Comparison of ENCODE assay signal across 7 cellular contexts in the genomic region with DNA sequence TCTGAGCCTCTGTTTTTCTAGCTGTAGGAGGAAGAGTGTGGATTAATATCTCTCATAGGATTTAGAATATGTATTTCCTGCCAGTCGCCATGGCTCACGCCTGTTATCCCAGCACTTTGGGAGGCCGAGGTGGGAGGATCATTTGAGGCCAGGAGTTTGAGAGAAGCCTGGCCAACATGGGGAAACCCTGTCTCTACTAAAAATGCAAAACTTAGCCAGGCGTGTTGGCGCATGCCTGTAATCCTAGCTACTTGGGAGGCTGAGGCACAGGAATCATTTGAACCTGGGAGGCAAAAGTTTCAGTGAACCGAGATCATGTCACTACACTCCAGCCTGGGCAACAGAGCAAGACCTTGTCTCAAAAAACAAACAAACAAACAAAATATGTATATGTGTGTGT.
A peak's percentile ranks its signal among the peaks of the same experiment; 100 is the strongest.
DNase-seq lines count a peak whose midpoint lies in the region; ATAC-seq and TF ChIP-seq lines count a peak whose summit lies in the region.
"Not testable (repeated sequence)": the region's sequence is repeated elsewhere in the genome, so short reads cannot be mapped to it uniquely, and the experiment has no call there.

No MANE protein-coding gene starts in this region.

- not testable (repeated sequence) for H3K79me2 ChIP-seq in GM23248 (ENCODE audit: insufficient read depth); OCI-LY3 (ENCODE audit: low read length); osteoblast (ENCODE audit: insufficient read depth, low read length)

- H3K36me3 ChIP-seq in GM23248 (ENCODE audit: low read depth); OCI-LY3 (replicated peaks; ENCODE audit: low read depth, low read length); adrenal gland (replicated peaks in 1 of 2); osteoblast (ENCODE audit: insufficient read depth, low read length); spleen: not testable (repeated sequence)

- not testable (repeated sequence) for H3K9me2 ChIP-seq in GM23248 (ENCODE audit: insufficient read depth)

- H2AFZ ChIP-seq in GM23248 (peak overlapping the region; percentile 37; the same call in 1 of the 2 replicates), osteoblast (ENCODE audit: low read length) (peak overlapping the region; percentile 36)
- H2AFZ ChIP-seq in OCI-LY3 (ENCODE audit: low read depth, low read length): not testable (repeated sequence)

- not testable (repeated sequence) for H3K9me3 ChIP-seq in GM23248 (ENCODE audit: low read depth); OCI-LY3 (ENCODE audit: insufficient read depth, low read length); adrenal gland (replicated peaks in 1 of 3); osteoblast (ENCODE audit: low read depth, low read length); spleen

- peak overlapping the region; percentile 93 for H3K27ac ChIP-seq in GM23248
- not testable (repeated sequence) for H3K27ac ChIP-seq in OCI-LY3 (ENCODE audit: low read length)
- peak overlapping the region; percentile 44 to 84 (median 78) for H3K27ac ChIP-seq in adrenal gland
- H3K27ac ChIP-seq in foreskin keratinocyte: peak overlapping the region; percentile 88
- peak overlapping the region; percentile 94 for H3K27ac ChIP-seq in osteoblast (ENCODE audit: low read depth, low read length)
- peak overlapping the region in 5 of 8 donors; percentile 38 to 65 (median 54) for H3K27ac ChIP-seq in spleen

- peak overlapping the region; percentile 77 for H3K9ac ChIP-seq in GM23248
- not testable (repeated sequence) for H3K9ac ChIP-seq in OCI-LY3 (ENCODE audit: low read length)

- 70 to 74% methylated on average over 6 of the region's 6 CpGs for WGBS in GM23248 (ENCODE audit: low coverage in 1 of 2, low lambda C conversion rate in 2 of 2, missing lambda C conversion rate in 2 of 2), 2 experiments
- WGBS in adrenal gland, 4 donors: 82 to 86% (median 84%) methylated on average over 6 of the region's 6 CpGs
- WGBS in spleen, 5 donors: 78 to 86% (median 85%) methylated on average over 6 of the region's 6 CpGs

- in situ Hi-C loops in GM23248 (cut with MboI): not testable (repeated sequence)

- intact Hi-C loops in adrenal gland (cut with DNase I); spleen (cut with DNase I; ENCODE audit: low total_unique reads): not testable (repeated sequence)

- not testable (repeated sequence) for H3K4me3 Mint-ChIP-seq in chondrocyte (ENCODE audit: unreplicated experiment)

- H3K4me3 ChIP-seq in GM23248: peak overlapping the region; percentile 41; the same call in 1 of the 2 replicates
- not testable (repeated sequence) for H3K4me3 ChIP-seq in OCI-LY3 (ENCODE audit: low read length); adrenal gland; osteoblast (ENCODE audit: insufficient read depth, low read length); spleen

- H3K36me3 Mint-ChIP-seq in chondrocyte (ENCODE audit: low read depth): not testable (repeated sequence)

- H3K4me1 Mint-ChIP-seq in chondrocyte (ENCODE audit: low read depth): peaks cover 24% of the 10 kb centered on the region

- not testable (repeated sequence) for TF ChIP-seq POLR2A in adrenal gland (IDR thresholded peaks at IDR 0.05); spleen (IDR thresholded peaks at IDR 0.05)

- H3K4me2 ChIP-seq in GM23248 (ENCODE audit: unreplicated experiment) (peak overlapping the region; percentile 49), OCI-LY3 (ENCODE audit: low read length) (peak overlapping the region; percentile 71), osteoblast (ENCODE audit: insufficient read depth, low read length) (peak overlapping the region; percentile 59)

- DNase-seq in GM23248; osteoblast (ENCODE audit: insufficient read length, low spot score, missing footprints): not testable (repeated sequence)
- DNase-seq in adrenal gland (peak in 1 of 7 donors; percentile 18), chondrocyte (ENCODE audit: low spot score) (peak; percentile 15), foreskin keratinocyte (peak; percentile 25 to 67), spleen (peak; percentile 11)

- not testable (repeated sequence) for H3K27me3 ChIP-seq in GM23248 (replicated peaks; ENCODE audit: insufficient read depth); adrenal gland; foreskin keratinocyte; osteoblast (ENCODE audit: insufficient read depth, low read length)
- peaks cover 40% of the 10 kb centered on the region for H3K27me3 ChIP-seq in OCI-LY3 (ENCODE audit: low read depth, low read length)
- peaks cover 0 to 13% (median 0%) of the 10 kb centered on the region in 7 donors for H3K27me3 ChIP-seq in spleen (replicated peaks in 1 of 7)

- not testable (repeated sequence) for H3K27ac Mint-ChIP-seq in chondrocyte (ENCODE audit: unreplicated experiment)

- TF ChIP-seq CTCF in OCI-LY3 (IDR thresholded peaks at IDR 0.05; ENCODE audit: low read depth, low read length); adrenal gland (IDR thresholded peaks at IDR 0.05); chondrocyte (IDR thresholded peaks at IDR 0.05); foreskin keratinocyte (conservative IDR thresholded peaks at IDR 0.05); osteoblast (IDR thresholded peaks at IDR 0.05; ENCODE audit: extremely low read depth, low read depth, low read length); spleen (IDR thresholded peaks at IDR 0.05 in 8 of 11, conservative IDR thresholded peaks at IDR 0.05 in 3 of 11): not testable (repeated sequence)

- not testable (repeated sequence) for H4K20me1 ChIP-seq in GM23248 (ENCODE audit: insufficient read depth); OCI-LY3 (ENCODE audit: insufficient read depth, low read length); osteoblast (ENCODE audit: insufficient read depth, low read length)

- H3K4me1 ChIP-seq in GM23248 (ENCODE audit: insufficient read depth) (peaks cover 60% of the 10 kb centered on the region), OCI-LY3 (ENCODE audit: low read length) (peaks cover 16% of the 10 kb centered on the region), adrenal gland (replicated peaks in 1 of 2) (peaks cover 22 to 30% of the 10 kb centered on the region in 2 donors), foreskin keratinocyte (peaks cover 18% of the 10 kb centered on the region), osteoblast (ENCODE audit: insufficient read depth, low read length) (peaks cover 64% of the 10 kb centered on the region), spleen (peaks cover 8 to 62% (median 36%) of the 10 kb centered on the region in 6 donors)

- ATAC-seq in foreskin keratinocyte: peak; percentile 13

- not testable (repeated sequence) for H3K27me3 Mint-ChIP-seq in chondrocyte (ENCODE audit: low read depth)

- H3F3A ChIP-seq in GM23248 (ENCODE audit: insufficient read depth): peaks cover 39% of the 10 kb centered on the region

- H3K9me3 Mint-ChIP-seq in chondrocyte (ENCODE audit: low read depth): not testable (repeated sequence)
